In the genomic region with DNA sequence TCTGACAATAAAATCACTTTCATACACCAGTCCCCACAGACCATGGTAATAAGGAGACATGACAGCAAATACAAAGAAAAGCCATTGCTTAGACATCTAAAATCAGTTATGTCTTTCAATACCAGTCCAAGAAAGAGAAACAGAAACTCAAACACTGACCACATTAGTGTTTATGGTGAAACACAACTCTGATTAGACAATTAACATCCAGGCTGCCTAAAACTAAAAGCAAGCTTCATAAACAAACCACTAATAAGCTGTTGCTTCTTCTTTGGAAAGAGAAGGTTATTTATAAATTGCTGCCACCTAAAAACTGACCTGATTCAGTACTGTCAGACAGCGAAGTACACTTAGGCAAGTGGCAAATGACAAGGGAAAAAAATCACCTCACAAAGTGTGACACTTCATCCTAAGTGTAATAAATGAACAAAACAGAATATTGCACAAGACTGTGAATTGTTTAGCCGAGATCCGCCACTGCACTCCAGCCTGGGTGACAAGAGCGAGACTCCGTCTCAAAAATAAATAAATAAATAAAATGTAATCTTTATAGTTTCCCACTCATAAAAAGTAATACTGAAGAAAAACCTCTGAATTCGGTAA, we compare ENCODE assay signal across 10 cellular contexts.
DNase-seq lines count a peak whose midpoint lies in the region; ATAC-seq and TF ChIP-seq lines count a peak whose summit lies in the region.
"Had no signal": no experiment of that assay in that cellular context is flagged by ENCODE, and none has a peak within 500 bp of the region (broad histone marks: within the 10 kb centered on the region; RNA-seq: fewer than 3 reads in every experiment).

No MANE protein-coding gene starts in this region.

- no peaks in the 10 kb centered on the region for H3K36me3 ChIP-seq in lower lobe of right lung

- H3K4me1 ChIP-seq in lower lobe of right lung: peaks cover 34% of the 10 kb centered on the region

- ATAC-seq in GM18517 (IDR thresholded peaks at IDR 0.05; ENCODE audit: unreplicated experiment) (peak; percentile 83), GM21576 (IDR thresholded peaks at IDR 0.05; ENCODE audit: unreplicated experiment) (peak; percentile 74), HG03378 (IDR thresholded peaks at IDR 0.05; ENCODE audit: unreplicated experiment) (peak; percentile 83), lower lobe of right lung (no peak)
- ATAC-seq: naive thymus-derived CD8-positive, alpha-beta T cell had no signal

- no peaks in the 10 kb centered on the region for H3K27me3 ChIP-seq in lower lobe of right lung (ENCODE audit: low read depth)

- no peak for TF ChIP-seq CTCF in lower lobe of right lung (IDR thresholded peaks at IDR 0.05)

- intact Hi-C loops in lower lobe of right lung (cut with DNase I): no loop called here

- no peaks in the 10 kb centered on the region for H3K9me3 ChIP-seq in lower lobe of right lung

- peak overlapping the region; percentile 67 for H3K27ac ChIP-seq in lower lobe of right lung

- peak overlapping the region; percentile 47 for H3K4me3 ChIP-seq in lower lobe of right lung

- no peak for DNase-seq in lower lobe of right lung
- DNase-seq in DMS53 treated with DMSO at 0.1 percent for 48 hours (lab: John Stamatoyannopoulos, UW; ENCODE audit: unreplicated experiment): no peak
- no peak for DNase-seq in stimulated activated CD8-positive, alpha-beta memory T cell treated with anti-CD3 and anti-CD28 coated beads, Interleukin-4, amount 100 ng/mL, for 48 hours
- DNase-seq in activated CD8-positive, alpha-beta memory T cell treated with anti-CD3 and anti-CD28 coated beads, Interleukin-2, amount 50 U/mL, for 4 hours: no peak
- no peak for DNase-seq in glomerular visceral epithelial cell (ENCODE audit: extremely low spot score)
- DNase-seq: naive thymus-derived CD8-positive, alpha-beta T cell; NCI-H1092 treated with DMSO at 0.1 percent for 48 hours had no signal

Comparison
In these comparisons a context has a peak if more than half of its experiments do, and no peak if none do; other contexts are left out.
1. ATAC-seq: peak in GM18517 (single experiment), GM21576 (single experiment) and HG03378 (single experiment); none in lower lobe of right lung (0 of 2).